8 cellular contexts compared by ENCODE assay signal in genomic region chr16:87485792-87486191, GRCh38. TPM values are rescaled to one million over a fixed set of nuclear protein-coding genes. Genes with fewer than 3 reads are reported as not detected.
DNase-seq lines count a peak whose midpoint lies in the region; ATAC-seq and TF ChIP-seq lines count a peak whose summit lies in the region.
"Not testable (repeated sequence)": the region's sequence is repeated elsewhere in the genome, so short reads cannot be mapped to it uniquely, and the experiment has no call there.

No MANE protein-coding gene starts in this region.

- H3K4me3 Mint-ChIP-seq in CD4-positive, CD25-positive, alpha-beta regulatory T cell = peak overlapping the region; percentile 86 to 95 (median 92)
- peak overlapping the region; percentile 37 for H3K4me3 Mint-ChIP-seq in activated CD4-positive, alpha-beta T cell treated with anti-CD3 and anti-CD28 coated beads, Interleukin-2, amount 10 ng/mL, durations not matched to agents 24 days and 14 days
- not testable (repeated sequence) for H3K4me3 Mint-ChIP-seq in activated naive CD4-positive, alpha-beta T cell treated with anti-CD3 and anti-CD28 coated beads, Interleukin-2, amount 10 ng/mL, durations not matched to agents 7 days and 5 days; central memory CD8-positive, alpha-beta T cell
- H3K4me3 Mint-ChIP-seq in natural killer cell = peak overlapping the region; percentile 81
- H3K4me3 Mint-ChIP-seq in stimulated activated naive CD8-positive, alpha-beta T cell treated with anti-CD3 and anti-CD28 coated beads, Interleukin-15, amount 100 ng/mL, for 72 hours = peak overlapping the region; percentile 40 to 74

- not testable (repeated sequence) for H4K5ac ChIP-seq in IMR-90 (ENCODE audit: low read depth, low read length)

- H3K9me3 ChIP-seq in CD4-positive, CD25-positive, alpha-beta regulatory T cell (ENCODE audit: control insufficient read depth in 2 of 2, low read length in 2 of 2); IMR-90 (ENCODE audit: control insufficient read depth, insufficient read depth, low read length); right atrium auricular region: not testable (repeated sequence)

- intact Hi-C loops in IMR-90 (cut with micrococcal nuclease); natural killer cell (cut with micrococcal nuclease): not testable (repeated sequence)
- intact Hi-C loops in activated CD4-positive, alpha-beta T cell treated with anti-CD3 and anti-CD28 coated beads, Interleukin-2, amount 10 ng/mL, durations not matched to agents 24 days and 14 days (cut with micrococcal nuclease) = loop anchor here (2.0 kb wide), 1 partner anchor 21 kb away; no protein-coding TSS in a partner anchor

- peak overlapping the region; percentile 74 for H3K27ac ChIP-seq in CD4-positive, CD25-positive, alpha-beta regulatory T cell (ENCODE audit: insufficient read depth, low read length, poor library complexity, severe bottlenecking)
- not testable (repeated sequence) for H3K27ac ChIP-seq in IMR-90 (ENCODE audit: insufficient read depth, low read length)
- peak overlapping the region; percentile 26 to 51 for H3K27ac ChIP-seq in right atrium auricular region

- H2BK20ac ChIP-seq in IMR-90 (ENCODE audit: low read depth, low read length) = not testable (repeated sequence)

- H2BK5ac ChIP-seq in IMR-90 (ENCODE audit: low read depth, low read length, poor library complexity, severe bottlenecking) = not testable (repeated sequence)

- not testable (repeated sequence) for H4K91ac ChIP-seq in IMR-90 (ENCODE audit: insufficient read depth, low read depth, low read length)

- CTCF ChIA-PET in IMR-90 (lab: Yijun Ruan, JAX); activated naive CD4-positive, alpha-beta T cell treated with anti-CD3 and anti-CD28 coated beads, Interleukin-2, amount 10 ng/mL, durations not matched to agents 7 days and 5 days (lab: Charles Lee): not testable (repeated sequence)

- H3K4me2 ChIP-seq in IMR-90 (ENCODE audit: low read depth, low read length) = not testable (repeated sequence)

- not testable (repeated sequence) for H3K9me3 Mint-ChIP-seq in CD4-positive, CD25-positive, alpha-beta regulatory T cell; activated CD4-positive, alpha-beta T cell treated with anti-CD3 and anti-CD28 coated beads, Interleukin-2, amount 10 ng/mL, durations not matched to agents 24 days and 14 days; activated naive CD4-positive, alpha-beta T cell treated with anti-CD3 and anti-CD28 coated beads, Interleukin-2, amount 10 ng/mL, durations not matched to agents 7 days and 5 days; central memory CD8-positive, alpha-beta T cell; natural killer cell; stimulated activated naive CD8-positive, alpha-beta T cell treated with anti-CD3 and anti-CD28 coated beads, Interleukin-15, amount 100 ng/mL, for 72 hours

- in situ Hi-C loops in IMR-90 (cut with MboI; ENCODE audit: low sequenced_read_pairs) = not testable (repeated sequence)

- dilution Hi-C loops in IMR-90 (cut with HindIII; ENCODE audit: low sequenced_read_pairs, unreplicated experiment) = not testable (repeated sequence)

- not testable (repeated sequence) for H3K56ac ChIP-seq in IMR-90 (ENCODE audit: extremely low read depth, insufficient read depth, low read length)

- peaks cover 16% of the 10 kb centered on the region for H3K9me1 ChIP-seq in IMR-90 (ENCODE audit: insufficient read depth, low read length)

- not testable (repeated sequence) for H2BK15ac ChIP-seq in IMR-90 (ENCODE audit: low read depth, low read length)

- not testable (repeated sequence) for H2BK120ac ChIP-seq in IMR-90 (ENCODE audit: low read depth, low read length)

- not testable (repeated sequence) for BruUV-seq in IMR-90 (replicated peaks; lab: Mats Ljungman, UMichigan)

- not testable (repeated sequence) for H2AK9ac ChIP-seq in IMR-90 (replicated peaks; ENCODE audit: low read depth, low read length, poor library complexity)

- H3K4me3 ChIP-seq in CD4-positive, CD25-positive, alpha-beta regulatory T cell (ENCODE audit: low read depth, low read length) = peak overlapping the region; percentile 85
- H3K4me3 ChIP-seq in IMR-90 (ENCODE audit: insufficient read depth, low read depth, low read length); right atrium auricular region: not testable (repeated sequence)

- peak overlapping the region; percentile 4; the same call in 1 of the 2 replicates for H3K14ac ChIP-seq in IMR-90 (replicated peaks; ENCODE audit: low read depth, low read length)

- not testable (repeated sequence) for H3K18ac ChIP-seq in IMR-90 (ENCODE audit: low read depth, low read length)

- peaks cover 35 to 79% of the 10 kb centered on the region in 2 experiments for H3K79me1 ChIP-seq in IMR-90 (ENCODE audit: low read depth in 1 of 2, low read length in 2 of 2)

- H3K9ac ChIP-seq in IMR-90 (ENCODE audit: low read depth, low read length) = not testable (repeated sequence)

- not testable (repeated sequence) for H2AFZ ChIP-seq in IMR-90 (replicated peaks; ENCODE audit: low read length, poor library complexity)

- H2AK5ac ChIP-seq in IMR-90 (ENCODE audit: low read depth, low read length) = not testable (repeated sequence)

- H3K4me1 ChIP-seq in CD4-positive, CD25-positive, alpha-beta regulatory T cell (ENCODE audit: control insufficient read depth, insufficient read depth, low read length, poor library complexity, severe bottlenecking) = peaks cover 65% of the 10 kb centered on the region
- H3K4me1 ChIP-seq in IMR-90 (ENCODE audit: control insufficient read depth, insufficient read depth, low read length) (peaks cover 20% of the 10 kb centered on the region), right atrium auricular region (peaks cover 0 to 86% of the 10 kb centered on the region in 2 donors)

- peak overlapping the region; percentile 93 to 97 (median 96) for H3K27ac Mint-ChIP-seq in CD4-positive, CD25-positive, alpha-beta regulatory T cell
- H3K27ac Mint-ChIP-seq in activated CD4-positive, alpha-beta T cell treated with anti-CD3 and anti-CD28 coated beads, Interleukin-2, amount 10 ng/mL, durations not matched to agents 24 days and 14 days = peak overlapping the region; percentile 54
- peak overlapping the region; percentile 39 for H3K27ac Mint-ChIP-seq in activated naive CD4-positive, alpha-beta T cell treated with anti-CD3 and anti-CD28 coated beads, Interleukin-2, amount 10 ng/mL, durations not matched to agents 7 days and 5 days
- H3K27ac Mint-ChIP-seq in central memory CD8-positive, alpha-beta T cell (ENCODE audit: low read depth) = peak overlapping the region; percentile 44
- H3K27ac Mint-ChIP-seq in natural killer cell = peak overlapping the region; percentile 87 to 89
- peak overlapping the region; percentile 36 to 82 for H3K27ac Mint-ChIP-seq in stimulated activated naive CD8-positive, alpha-beta T cell treated with anti-CD3 and anti-CD28 coated beads, Interleukin-15, amount 100 ng/mL, for 72 hours

- H3K36me3 ChIP-seq in CD4-positive, CD25-positive, alpha-beta regulatory T cell (ENCODE audit: control insufficient read depth, insufficient read depth, low read length); IMR-90 (ENCODE audit: control insufficient read depth, insufficient read depth, low read length); right atrium auricular region: not testable (repeated sequence)

- WGBS in IMR-90 (ENCODE audit: extremely low coverage in 2 of 2, insufficient read length in 1 of 2), 2 experiments = 82% methylated on average over 2 of the region's 4 CpGs; no CpG with 5 or more reads in 1 of the 2 experiments

- peaks cover 38 to 96% (median 74%) of the 10 kb centered on the region in 4 donors for H3K4me1 Mint-ChIP-seq in CD4-positive, CD25-positive, alpha-beta regulatory T cell
- peaks cover 39% of the 10 kb centered on the region for H3K4me1 Mint-ChIP-seq in activated CD4-positive, alpha-beta T cell treated with anti-CD3 and anti-CD28 coated beads, Interleukin-2, amount 10 ng/mL, durations not matched to agents 24 days and 14 days
- H3K4me1 Mint-ChIP-seq in activated naive CD4-positive, alpha-beta T cell treated with anti-CD3 and anti-CD28 coated beads, Interleukin-2, amount 10 ng/mL, durations not matched to agents 7 days and 5 days = peaks cover 56% of the 10 kb centered on the region
- peaks cover 75% of the 10 kb centered on the region for H3K4me1 Mint-ChIP-seq in central memory CD8-positive, alpha-beta T cell
- H3K4me1 Mint-ChIP-seq in natural killer cell = peaks cover 68 to 79% of the 10 kb centered on the region in 2 donors
- peaks cover 91% of the 10 kb centered on the region for H3K4me1 Mint-ChIP-seq in stimulated activated naive CD8-positive, alpha-beta T cell treated with anti-CD3 and anti-CD28 coated beads, Interleukin-15, amount 100 ng/mL, for 72 hours

- POLR2A ChIA-PET in IMR-90 (lab: Charles Lee; ENCODE audit: unreplicated experiment) = not testable (repeated sequence)

- not testable (repeated sequence) for H3K4ac ChIP-seq in IMR-90 (ENCODE audit: low read depth, low read length)

- not testable (repeated sequence) for TF ChIP-seq POLR2A in IMR-90 (IDR thresholded peaks at IDR 0.05; ENCODE audit: low read depth, low read length)

- H3K23ac ChIP-seq in IMR-90 (ENCODE audit: low read depth, low read length) = not testable (repeated sequence)

- not testable (repeated sequence) for H4K8ac ChIP-seq in IMR-90 (ENCODE audit: low read depth in 2 of 2, low read length in 2 of 2)

- peak in 1 of 3 donors; percentile 49 for DNase-seq in CD4-positive, CD25-positive, alpha-beta regulatory T cell
- DNase-seq in IMR-90; activated CD4-positive, alpha-beta T cell treated with anti-CD3 and anti-CD28 coated beads, Interleukin-2, amount 10 ng/mL, durations not matched to agents 24 days and 14 days; activated naive CD4-positive, alpha-beta T cell treated with anti-CD3 and anti-CD28 coated beads, Interleukin-2, amount 10 ng/mL, durations not matched to agents 7 days and 5 days; central memory CD8-positive, alpha-beta T cell (ENCODE audit: low spot score in 2 of 2); right atrium auricular region (ENCODE audit: low spot score); natural killer cell; stimulated activated naive CD8-positive, alpha-beta T cell treated with anti-CD3 and anti-CD28 coated beads, Interleukin-15, amount 100 ng/mL, for 72 hours: not testable (repeated sequence)

- not testable (repeated sequence) for TF ChIP-seq CTCF in IMR-90 (conservative IDR thresholded peaks at IDR 0.05; ENCODE audit: low read depth, low read length); right atrium auricular region (IDR thresholded peaks at IDR 0.05); natural killer cell (IDR thresholded peaks at IDR 0.05)

- not testable (repeated sequence) for H3K36me3 Mint-ChIP-seq in CD4-positive, CD25-positive, alpha-beta regulatory T cell; activated CD4-positive, alpha-beta T cell treated with anti-CD3 and anti-CD28 coated beads, Interleukin-2, amount 10 ng/mL, durations not matched to agents 24 days and 14 days (ENCODE audit: low read depth); activated naive CD4-positive, alpha-beta T cell treated with anti-CD3 and anti-CD28 coated beads, Interleukin-2, amount 10 ng/mL, durations not matched to agents 7 days and 5 days; natural killer cell
- H3K36me3 Mint-ChIP-seq in central memory CD8-positive, alpha-beta T cell (ENCODE audit: insufficient read depth) = peaks cover 13% of the 10 kb centered on the region

- not testable (repeated sequence) for H3K27me3 ChIP-seq in CD4-positive, CD25-positive, alpha-beta regulatory T cell (ENCODE audit: control insufficient read depth, insufficient read depth, low read length); IMR-90 (ENCODE audit: control insufficient read depth, insufficient read depth, low read length); right atrium auricular region

- H3K27me3 Mint-ChIP-seq in CD4-positive, CD25-positive, alpha-beta regulatory T cell; activated naive CD4-positive, alpha-beta T cell treated with anti-CD3 and anti-CD28 coated beads, Interleukin-2, amount 10 ng/mL, durations not matched to agents 7 days and 5 days; central memory CD8-positive, alpha-beta T cell; natural killer cell (ENCODE audit: low read depth in 2 of 2); stimulated activated naive CD8-positive, alpha-beta T cell treated with anti-CD3 and anti-CD28 coated beads, Interleukin-15, amount 100 ng/mL, for 72 hours: not testable (repeated sequence)
- peaks cover 15% of the 10 kb centered on the region for H3K27me3 Mint-ChIP-seq in activated CD4-positive, alpha-beta T cell treated with anti-CD3 and anti-CD28 coated beads, Interleukin-2, amount 10 ng/mL, durations not matched to agents 24 days and 14 days

- TF ChIP-seq RAD21 in IMR-90 (IDR thresholded peaks at IDR 0.05; ENCODE audit: low read length) = not testable (repeated sequence)

- ATAC-seq in CD4-positive, CD25-positive, alpha-beta regulatory T cell (ENCODE audit: low read depth in 2 of 2) = peak; percentile 32 to 41
- ATAC-seq in IMR-90 (ENCODE audit: low read depth); central memory CD8-positive, alpha-beta T cell (replicated peaks; ENCODE audit: extremely low read depth, poor library complexity, severe bottlenecking): not testable (repeated sequence)
- peak in 1 of 3 donors; percentile 25 for ATAC-seq in natural killer cell
- ATAC-seq in stimulated activated naive CD8-positive, alpha-beta T cell treated with anti-CD3 and anti-CD28 coated beads, Interleukin-15, amount 100 ng/mL, for 72 hours = peak; percentile 77

- peaks cover 75% of the 10 kb centered on the region for H4K20me1 ChIP-seq in IMR-90 (ENCODE audit: insufficient read depth, low read length)

RNA-seq across cellular contexts. Expression of gene ZCCHC14, which starts 7.0 kb away (rescaled TPM):
- 33.7 TPM for total RNA-seq in CD4-positive, CD25-positive, alpha-beta regulatory T cell
- polyA plus RNA-seq in CD4-positive, CD25-positive, alpha-beta regulatory T cell = 1 to 10 TPM; 1.6 to 2.2 (median 1.8) TPM
- total RNA-seq in IMR-90 (2012; rRNA removed) (2.5 and 2.8 TPM in 2 replicates), right atrium auricular region (10 to 100 TPM; 10.6 to 18.0 TPM), natural killer cell (10 to 100 TPM; 12.2 to 20.9 (median 19.2) TPM)
- polyA plus RNA-seq in IMR-90 (2012; rRNA removed) = 5.3 and 7.4 TPM in 2 replicates
- polyA plus RNA-seq in IMR-90 (2012; cell fraction: cytosol; rRNA removed) = 3.1 and 5.0 TPM in 2 replicates
- 18.4 and 27.2 TPM in 2 replicates for polyA plus RNA-seq in IMR-90 (2012; cell fraction: nucleus; rRNA removed; ENCODE audit: low replicate concordance)
- total RNA-seq in activated CD4-positive, alpha-beta T cell treated with anti-CD3 and anti-CD28 coated beads, Interleukin-2, amount 10 ng/mL, durations not matched to agents 24 days and 14 days = 11.6 and 12.0 TPM in 2 replicates

Comparison
In these comparisons a context has a peak if more than half of its experiments do, and no peak if none do; other contexts are left out.
1. H3K27ac Mint-ChIP-seq: peak in every context shown above with its lines; median percentile 96 in CD4-positive, CD25-positive, alpha-beta regulatory T cell; 88 in natural killer cell; 59 in stimulated activated naive CD8-positive, alpha-beta T cell treated with anti-CD3 and anti-CD28 coated beads, Interleukin-15, amount 100 ng/mL, for 72 hours; 54 in activated CD4-positive, alpha-beta T cell treated with anti-CD3 and anti-CD28 coated beads, Interleukin-2, amount 10 ng/mL, durations not matched to agents 24 days and 14 days; 44 in central memory CD8-positive, alpha-beta T cell; 39 in activated naive CD4-positive, alpha-beta T cell treated with anti-CD3 and anti-CD28 coated beads, Interleukin-2, amount 10 ng/mL, durations not matched to agents 7 days and 5 days.